Comparison of ENCODE assay signal across 1 cellular context in the genomic region with DNA sequence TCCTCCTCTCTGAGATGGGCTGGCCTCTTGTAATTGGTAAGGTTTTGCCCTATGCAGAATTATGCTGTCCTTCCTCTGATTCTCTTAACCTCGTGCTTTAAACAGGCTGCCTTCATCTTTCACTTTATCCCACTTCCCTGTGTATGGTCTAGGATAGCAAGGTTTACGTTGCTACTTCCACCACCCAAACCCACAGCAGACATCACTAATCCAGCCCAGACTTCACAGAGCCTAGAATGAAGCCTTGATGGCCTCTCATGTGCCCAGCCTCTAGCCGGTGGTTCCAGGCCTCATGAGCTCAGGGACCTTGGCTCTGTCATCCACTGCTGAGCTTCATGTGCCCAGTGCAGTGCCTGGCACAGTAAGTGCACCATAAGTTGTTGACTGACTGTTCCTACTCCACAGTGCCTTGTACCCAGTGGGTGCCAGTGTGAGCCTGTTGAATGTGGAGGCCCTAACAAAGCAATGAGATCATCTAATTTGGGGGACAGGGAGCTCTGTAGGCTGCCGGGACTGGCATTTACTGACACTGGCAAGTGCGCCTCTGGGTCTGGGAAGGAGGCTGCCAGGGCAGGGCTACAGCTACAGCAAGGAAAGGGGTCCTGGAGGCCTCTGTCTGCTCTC.
TF ChIP-seq lines count a peak whose summit lies in the region.

No MANE protein-coding gene starts in this region.

TF ChIP-seq in SK-N-SH treated with all-trans-retinoic acid at 6 μM for 48 hours, 23 proteins besides CTCF, POLR2A, EP300 and RAD21 (continued from another document):
- TF ChIP-seq, protein P1, sequence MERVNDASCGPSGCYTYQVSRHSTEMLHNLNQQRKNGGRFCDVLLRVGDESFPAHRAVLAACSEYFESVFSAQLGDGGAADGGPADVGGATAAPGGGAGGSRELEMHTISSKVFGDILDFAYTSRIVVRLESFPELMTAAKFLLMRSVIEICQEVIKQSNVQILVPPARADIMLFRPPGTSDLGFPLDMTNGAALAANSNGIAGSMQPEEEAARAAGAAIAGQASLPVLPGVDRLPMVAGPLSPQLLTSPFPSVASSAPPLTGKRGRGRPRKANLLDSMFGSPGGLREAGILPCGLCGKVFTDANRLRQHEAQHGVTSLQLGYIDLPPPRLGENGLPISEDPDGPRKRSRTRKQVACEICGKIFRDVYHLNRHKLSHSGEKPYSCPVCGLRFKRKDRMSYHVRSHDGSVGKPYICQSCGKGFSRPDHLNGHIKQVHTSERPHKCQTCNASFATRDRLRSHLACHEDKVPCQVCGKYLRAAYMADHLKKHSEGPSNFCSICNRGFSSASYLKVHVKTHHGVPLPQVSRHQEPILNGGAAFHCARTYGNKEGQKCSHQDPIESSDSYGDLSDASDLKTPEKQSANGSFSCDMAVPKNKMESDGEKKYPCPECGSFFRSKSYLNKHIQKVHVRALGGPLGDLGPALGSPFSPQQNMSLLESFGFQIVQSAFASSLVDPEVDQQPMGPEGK (CRISPR knock-in tag; IDR thresholded peaks at IDR 0.05; ENCODE audit: borderline replicate concordance): no peak
- TF ChIP-seq ESRRG (CRISPR knock-in tag; IDR thresholded peaks at IDR 0.05) (no peak), ZNF565 (CRISPR knock-in tag; conservative IDR thresholded peaks at IDR 0.05; ENCODE audit: low read depth) (no peak), GLIS3 (CRISPR knock-in tag; IDR thresholded peaks at IDR 0.05) (no peak)
